11 cellular contexts compared by ENCODE assay signal in the genomic region with DNA sequence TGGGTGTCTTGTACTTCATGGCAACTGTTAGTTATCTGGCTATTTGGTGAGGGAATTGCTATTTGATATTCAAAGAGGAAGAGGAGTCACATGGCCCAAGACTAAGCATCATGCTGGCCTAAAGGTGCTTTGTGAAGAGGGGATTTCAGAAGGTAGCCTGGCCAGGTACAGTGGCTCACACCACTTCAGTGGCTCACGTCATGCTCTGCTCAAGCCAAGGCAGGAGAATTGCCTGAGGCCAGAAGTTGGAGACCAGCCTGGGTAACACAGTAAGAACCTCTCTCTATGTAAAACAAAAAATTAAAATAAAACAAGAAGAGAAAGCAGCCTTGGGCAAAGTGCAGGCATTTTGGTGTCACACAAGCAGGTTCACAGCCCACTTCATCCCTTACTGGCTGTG. TPM values are rescaled to one million over a fixed set of nuclear protein-coding genes. Genes with fewer than 3 reads are reported as not detected.
"Had no signal": no experiment of that assay in that cellular context is flagged by ENCODE, and none has a peak within 500 bp of the region (broad histone marks: within the 10 kb centered on the region; RNA-seq: fewer than 3 reads in every experiment).

No MANE protein-coding gene starts in this region.

- DNase-seq: GM23248, GOT3, H7, HFFc6 had no signal

- H3K36me3 ChIP-seq: HAP-1 had no signal

- H3K4me3 ChIP-seq: GM23248, HAP-1, K562 had no signal

- FAIRE-seq: HTR-8/SVneo, K562 had no signal

- ATAC-seq: HCT116, K562 had no signal

RNA-seq across cellular contexts. Expression of gene MT1B, which starts 6.4 kb away (rescaled TPM):
- total RNA-seq: GM23248, H4, H7, HFFc6, HT-29, IMR-90, K562 had no signal

RNA-seq across cellular contexts. Expression of gene MT1A, which starts 6.8 kb away (rescaled TPM):
- total RNA-seq: GM23248, H4, IMR-90, K562 had no signal

RNA-seq across cellular contexts. Expression of gene MT1F, which starts 12.4 kb away (rescaled TPM):
- total RNA-seq: HFFc6, IMR-90 had no signal

RNA-seq across cellular contexts. Expression of gene MT1M, which starts 12.9 kb away (rescaled TPM):
- total RNA-seq: H4, HT-29, IMR-90, K562 had no signal

RNA-seq across cellular contexts. Expression of gene MT1E, which starts 19.7 kb away (rescaled TPM):
- total RNA-seq: H4 had no signal
